Comparison of ENCODE assay signal across 9 cellular contexts in genomic region chr6:69816017-69816416, GRCh38. TPM values are rescaled to one million over a fixed set of nuclear protein-coding genes. Genes with fewer than 3 reads are reported as not detected.
DNase-seq lines count a peak whose midpoint lies in the region; ATAC-seq, FAIRE-seq and TF ChIP-seq lines count a peak whose summit lies in the region.
"Had no signal": no experiment of that assay in that cellular context is flagged by ENCODE, and none has a peak within 500 bp of the region (broad histone marks: within the 10 kb centered on the region; RNA-seq: fewer than 3 reads in every experiment).

No MANE protein-coding gene starts in this region.

- intact Hi-C loops in mammary epithelial cell (cut with micrococcal nuclease) (no loop called here), dorsolateral prefrontal cortex (cut with DNase I) (no loop called here)

- H3K27ac ChIP-seq in mammary epithelial cell (ENCODE audit: insufficient read depth, low read depth, low read length), result no peak overlapping the region
- no peak overlapping the region for H3K27ac ChIP-seq in dorsolateral prefrontal cortex

- peaks cover 8% of the 10 kb centered on the region for H3K4me1 Mint-ChIP-seq in nephron

- CTCF ChIA-PET in mammary epithelial cell (lab: Charles Lee; ENCODE audit: low non-redundant PET), result no interaction called here

- peak overlapping the region; percentile 18 to 70 (median 64) for H3K27ac Mint-ChIP-seq in nephron

- DNase-seq in mammary epithelial cell (no peak), D721Med (ENCODE audit: insufficient read length, low spot score) (no peak), middle frontal gyrus (ENCODE audit: extremely low spot score, low spot score) (no peak), dorsolateral prefrontal cortex (no peak)
- DNase-seq: NCI-H2107 had no signal

- FAIRE-seq in D721Med (lab: Jason Lieb, UNC), result no peak

- H3K79me2 ChIP-seq in mammary epithelial cell (ENCODE audit: insufficient read depth, low read length), result no peaks in the 10 kb centered on the region

- H3K4me3 Mint-ChIP-seq in nephron, result no peak overlapping the region

- TF ChIP-seq CTCF in nephron (IDR thresholded peaks at IDR 0.05; ENCODE audit: unreplicated experiment in 3 of 3) (no peak), mammary epithelial cell (conservative IDR thresholded peaks at IDR 0.05 in 1 of 2, IDR thresholded peaks at IDR 0.05 in 1 of 2; ENCODE audit: extremely low read depth in 1 of 2, insufficient read depth in 1 of 2, low read depth in 1 of 2, low read length in 2 of 2) (no peak), D721Med (IDR thresholded peaks at IDR 0.05; ENCODE audit: insufficient read depth, missing control alignments) (no peak), dorsolateral prefrontal cortex (IDR thresholded peaks at IDR 0.05 in 54 of 56, conservative IDR thresholded peaks at IDR 0.05 in 2 of 56; ENCODE audit: low read depth in 1 of 56, partially characterized antibody in 56 of 56) (no peak)

- no TSS peak for BruUV-seq in mammary epithelial cell (replicated peaks; lab: Mats Ljungman, UMichigan)

- no peaks in the 10 kb centered on the region for H3K36me3 Mint-ChIP-seq in nephron (ENCODE audit: low read depth)

- H3K9me3 ChIP-seq in mammary epithelial cell (replicated peaks; ENCODE audit: insufficient read depth, low read length), result no peaks in the 10 kb centered on the region

- H3K27me3 Mint-ChIP-seq in nephron (ENCODE audit: low read depth), result peaks cover 4% of the 10 kb centered on the region

- H3K27me3 ChIP-seq in mammary epithelial cell (ENCODE audit: insufficient read depth, low read length) (no peaks in the 10 kb centered on the region), dorsolateral prefrontal cortex (no peaks in the 10 kb centered on the region)

- no peaks in the 10 kb centered on the region for H3K4me1 ChIP-seq in mammary epithelial cell (ENCODE audit: insufficient read depth, low read length)

- H3K9me3 Mint-ChIP-seq in nephron, result no peaks in the 10 kb centered on the region

- in situ Hi-C loops in mammary epithelial cell (cut with MboI; ENCODE audit: low sequenced_read_pairs in 2 of 2), result no loop called here

- H3K9ac ChIP-seq in mammary epithelial cell (ENCODE audit: insufficient read depth, low read length), result no peak overlapping the region

- peak; percentile 59 for ATAC-seq in GM19025 (IDR thresholded peaks at IDR 0.05; ENCODE audit: low read depth, unreplicated experiment)
- peak; percentile 76 for ATAC-seq in HG02571 (IDR thresholded peaks at IDR 0.05; ENCODE audit: unreplicated experiment)
- ATAC-seq in HG03575 (IDR thresholded peaks at IDR 0.05; ENCODE audit: extremely low read depth, insufficient number of reproducible peaks, low FRiP score, unreplicated experiment), result peak; percentile 74

- WGBS in mammary epithelial cell (ENCODE audit: low coverage, missing lambda C conversion rate), result 100% methylated on average over 1 of the region's 1 CpG

- no peak overlapping the region for H3K4me2 ChIP-seq in mammary epithelial cell (ENCODE audit: insufficient read depth, low read depth, low read length)

- H3K4me3 ChIP-seq in mammary epithelial cell (replicated peaks in 1 of 3; ENCODE audit: insufficient read depth in 1 of 3, low read depth in 2 of 3, low read length in 3 of 3) (no peak overlapping the region), dorsolateral prefrontal cortex (no peak overlapping the region)

- H2AFZ ChIP-seq in mammary epithelial cell (ENCODE audit: low read depth, low read length), result no peak overlapping the region

- H4K20me1 ChIP-seq in mammary epithelial cell (ENCODE audit: insufficient read depth, low read length), result no peaks in the 10 kb centered on the region

- no peaks in the 10 kb centered on the region for H3K36me3 ChIP-seq in mammary epithelial cell (ENCODE audit: insufficient read depth, low read length)

- dilution Hi-C loops in mammary epithelial cell (cut with HindIII; ENCODE audit: low sequenced_read_pairs), result no loop called here

RNA-seq across cellular contexts. Expression of gene LMBRD1, which starts 19.2 kb away (rescaled TPM):
- total RNA-seq in mammary epithelial cell (10 to 100 TPM; 17.7 to 30.0 TPM), dorsolateral prefrontal cortex (100 to 1,000 TPM in 7 of 120 experiments, 10 to 100 TPM in 113; 58.1 to 116 (median 84.2) TPM)
- polyA plus RNA-seq in mammary epithelial cell, result 8.6 TPM
- 31.4 TPM for polyA minus RNA-seq in mammary epithelial cell

RNA-seq across cellular contexts. Expression of gene COL19A1, which starts 50.3 kb away (rescaled TPM):
- total RNA-seq in mammary epithelial cell (under 1 TPM in 1 of 2 donors, not detected in 1; 0.17 TPM), dorsolateral prefrontal cortex (10 to 100 TPM in 8 of 120 experiments, 1 to 10 TPM in 112; 2.6 to 12.3 (median 7.3) TPM)
- polyA plus RNA-seq in mammary epithelial cell, result not detected
- polyA minus RNA-seq in mammary epithelial cell, result not detected
